In genomic region chr2:231745303-231746038, GRCh38 we compare ENCODE assay signal across 2 cellular contexts.
TF ChIP-seq lines count a peak whose summit lies in the region.

No MANE protein-coding gene starts in this region.

TF ChIP-seq in HepG2, 621 proteins besides CTCF, POLR2A, EP300 and RAD21:
- TF ChIP-seq ARNTL (CRISPR knock-in tag; IDR thresholded peaks at IDR 0.05) = no peak
- TF ChIP-seq REST (IDR thresholded peaks at IDR 0.05; ENCODE audit: borderline replicate concordance in 1 of 2, low read depth in 1 of 2, low read length in 2 of 2) = no peak
- TF ChIP-seq ZNF326 (CRISPR knock-in tag; IDR thresholded peaks at IDR 0.05; ENCODE audit: borderline replicate concordance) = no peak
- peak; percentile 26; the same call in 1 of the 2 replicates for TF ChIP-seq CEBPB (IDR thresholded peaks at IDR 0.05; ENCODE audit: borderline replicate concordance, low read depth, low read length)

TF ChIP-seq in H1, 55 proteins besides CTCF, POLR2A, EP300 and RAD21:
- TF ChIP-seq KDM1A (IDR thresholded peaks at IDR 0.05; ENCODE audit: borderline replicate concordance, low read length) (no peak), SAP30 (IDR thresholded peaks at IDR 0.05; ENCODE audit: insufficient read depth, insufficient replicate concordance, low read length) (no peak), PHF8 (conservative IDR thresholded peaks at IDR 0.05; ENCODE audit: low read depth, low read length) (no peak), SIX5 (IDR thresholded peaks at IDR 0.05; ENCODE audit: low read depth, low read length) (no peak), RXRA (IDR thresholded peaks at IDR 0.05; ENCODE audit: insufficient read depth, low read depth, low read length) (no peak), NRF1 (IDR thresholded peaks at IDR 0.05; ENCODE audit: low read depth, low read length) (no peak), FOSL1 (IDR thresholded peaks at IDR 0.05; ENCODE audit: insufficient read depth, low read depth, low read length) (no peak), RBBP5 (IDR thresholded peaks at IDR 0.05; ENCODE audit: borderline replicate concordance, low read depth, low read length) (no peak), JUND (IDR thresholded peaks at IDR 0.05; ENCODE audit: low read length) (no peak), CEBPB (IDR thresholded peaks at IDR 0.05; ENCODE audit: low read depth, low read length) (no peak), TAF7 (optimal IDR thresholded peaks at IDR 0.05; ENCODE audit: borderline replicate concordance, low read depth, low read length) (no peak), JUN (IDR thresholded peaks at IDR 0.05; ENCODE audit: low read depth, low read length) (no peak), YY1 (IDR thresholded peaks at IDR 0.05; ENCODE audit: low read depth, low read length) (no peak), HDAC2 (IDR thresholded peaks at IDR 0.05; ENCODE audit: borderline replicate concordance in 1 of 2, low read depth in 2 of 2, low read length in 2 of 2) (no peak)
